In the genomic region with DNA sequence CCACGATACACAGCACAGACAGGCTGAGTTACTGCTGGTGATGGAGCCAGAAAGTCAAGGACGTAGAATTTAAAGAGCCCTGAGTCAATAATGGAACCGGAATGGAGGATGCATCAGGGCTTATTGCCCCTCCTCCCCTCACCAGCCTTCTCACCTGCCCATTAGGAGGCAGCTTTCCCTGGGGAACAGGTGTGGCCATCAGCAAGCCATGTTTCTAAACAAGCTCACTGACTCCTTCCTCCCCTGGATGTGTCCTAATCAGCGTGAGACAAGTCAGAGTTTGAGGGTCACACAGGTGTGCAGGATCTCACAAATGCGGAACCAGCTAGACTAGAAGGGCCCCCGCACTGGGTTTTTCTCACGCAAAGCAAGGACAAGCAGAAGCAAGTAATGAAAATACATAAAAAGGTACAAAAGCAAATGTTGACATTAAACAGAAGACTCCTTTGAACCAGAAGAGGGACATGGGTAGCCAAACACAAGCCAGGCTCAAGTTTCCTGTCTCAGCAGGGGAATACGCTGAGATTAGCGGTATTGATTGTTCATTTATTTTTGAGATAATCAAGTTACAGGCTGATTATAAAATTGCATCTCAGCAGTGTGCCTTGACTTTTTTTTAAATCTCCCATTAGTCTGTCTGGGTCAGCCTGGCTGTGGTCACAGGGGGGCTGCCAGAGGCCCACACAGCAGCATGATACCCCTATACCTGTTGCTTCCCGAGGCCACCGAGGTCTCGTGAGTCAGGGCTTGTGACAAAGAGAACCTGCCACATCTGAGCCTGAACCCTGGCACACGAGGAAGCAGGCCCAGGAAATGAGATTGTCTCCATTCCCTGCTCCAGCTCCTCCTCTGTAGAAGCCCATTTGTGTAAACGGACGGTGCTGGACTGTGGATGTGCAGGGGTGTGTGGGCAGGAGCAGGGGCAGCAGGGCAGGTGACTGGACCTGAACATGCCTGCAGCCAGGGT, we compare ENCODE assay signal across 16 cellular contexts. TPM values are rescaled to one million over a fixed set of nuclear protein-coding genes. Genes with fewer than 3 reads are reported as not detected.
DNase-seq lines count a peak whose midpoint lies in the region; ATAC-seq lines count a peak whose summit lies in the region.
"Had no signal": no experiment of that assay in that cellular context is flagged by ENCODE, and none has a peak within 500 bp of the region (broad histone marks: within the 10 kb centered on the region; RNA-seq: fewer than 3 reads in every experiment).

No MANE protein-coding gene starts in this region.

- H3K4me1 Mint-ChIP-seq in naive thymus-derived CD8-positive, alpha-beta T cell = peaks cover under 1 to 8% (median 4%) of the 10 kb centered on the region in 4 donors

- ATAC-seq in left colon = peak; percentile 28
- no peak for ATAC-seq in naive thymus-derived CD8-positive, alpha-beta T cell
- no peak for ATAC-seq in HG03469 (IDR thresholded peaks at IDR 0.05; ENCODE audit: unreplicated experiment)
- ATAC-seq: gastroesophageal sphincter, left lobe of liver had no signal

- peak; percentile 92 for DNase-seq in COR-L47 (lab: John Stamatoyannopoulos, UW)
- DNase-seq in NCI-H1417 (lab: John Stamatoyannopoulos, UW) = peak; percentile 79 to 97 (median 93)
- peak; percentile 96 for DNase-seq in NCI-H748 (lab: John Stamatoyannopoulos, UW; ENCODE audit: unreplicated experiment)
- DNase-seq in left colon = no peak
- no peak for DNase-seq in activated T-cell treated with anti-CD3 and anti-CD28 coated beads, Interleukin-2, amount 50 U/mL, for 48 hours
- DNase-seq in naive thymus-derived CD8-positive, alpha-beta T cell = no peak
- DNase-seq in stimulated activated naive CD4-positive, alpha-beta T cell treated with Interleukin-2 at 50 U/mL for 16 hours (lab: John Stamatoyannopoulos, UW) = no peak
- DNase-seq: activated CD4-positive, CD25-positive, alpha-beta regulatory T cell treated with anti-CD3 and anti-CD28 coated beads, Interleukin-2, amount 50 U/mL, for 72 hours; activated T-cell treated with anti-CD3 and anti-CD28 coated beads, Interleukin-2, amount 50 U/mL, for 24 hours; anterior cingulate cortex; spleen had no signal

- intact Hi-C loops in left colon (cut with DNase I, micrococcal nuclease) = loop anchor here in 1 of 2 donors (10.0 kb wide), 1 partner anchor 562 kb away; no protein-coding TSS in a partner anchor

- peak overlapping the region in 1 of 10 donors; percentile 37 for H3K4me3 Mint-ChIP-seq in naive thymus-derived CD8-positive, alpha-beta T cell
- H3K4me3 Mint-ChIP-seq: activated T-cell treated with anti-CD3 and anti-CD28 coated beads, Interleukin-2, amount 50 U/mL, for 24 hours had no signal

- peaks cover 0 to 7% (median 0%) of the 10 kb centered on the region in 9 donors for H3K9me3 Mint-ChIP-seq in naive thymus-derived CD8-positive, alpha-beta T cell

- H3K27ac Mint-ChIP-seq in naive thymus-derived CD8-positive, alpha-beta T cell = peak overlapping the region in 1 of 10 donors; percentile 48
- H3K27ac Mint-ChIP-seq: activated T-cell treated with anti-CD3 and anti-CD28 coated beads, Interleukin-2, amount 50 U/mL, for 24 hours had no signal

- POLR2A ChIA-PET in naive thymus-derived CD8-positive, alpha-beta T cell (lab: Charles Lee) = interaction anchor here (0.5 kb wide), 1 partner anchor 9 kb away, joined by 3 read pairs; no protein-coding TSS in a partner anchor

- peaks cover 0 to 2% (median under 1%) of the 10 kb centered on the region in 5 donors for H3K27me3 Mint-ChIP-seq in naive thymus-derived CD8-positive, alpha-beta T cell
- H3K27me3 Mint-ChIP-seq: activated T-cell treated with anti-CD3 and anti-CD28 coated beads, Interleukin-2, amount 50 U/mL, for 24 hours had no signal

- no peaks in the 10 kb centered on the region for H3K36me3 Mint-ChIP-seq in naive thymus-derived CD8-positive, alpha-beta T cell

RNA-seq across cellular contexts. Expression of gene CCKAR, which starts 37.4 kb away (rescaled TPM):
- total RNA-seq in left colon = not detected
- not detected for total RNA-seq in naive thymus-derived CD8-positive, alpha-beta T cell
- not detected for polyA plus RNA-seq in naive thymus-derived CD8-positive, alpha-beta T cell
- total RNA-seq: left lobe of liver, SK-MEL-5, spleen, tibial nerve had no signal
- polyA plus RNA-seq: spleen had no signal

Comparison
In these comparisons a context has a peak if more than half of its experiments do, and no peak if none do; other contexts are left out.
1. DNase-seq: peak in COR-L47 (single experiment), NCI-H1417 (3 of 3) and NCI-H748 (single experiment); none in left colon (0 of 2), activated T-cell treated with anti-CD3 and anti-CD28 coated beads, Interleukin-2, amount 50 U/mL, for 48 hours (0 of 2), naive thymus-derived CD8-positive, alpha-beta T cell (0 of 10) and stimulated activated naive CD4-positive, alpha-beta T cell treated with Interleukin-2 at 50 U/mL for 16 hours (single experiment).